9 cellular contexts compared by ENCODE assay signal in genomic region chr21:29342394-29342957, GRCh38. TPM values are rescaled to one million over a fixed set of nuclear protein-coding genes. Genes with fewer than 3 reads are reported as not detected.
DNase-seq lines count a peak whose midpoint lies in the region; ATAC-seq and TF ChIP-seq lines count a peak whose summit lies in the region.
"Had no signal": no experiment of that assay in that cellular context is flagged by ENCODE, and none has a peak within 500 bp of the region (broad histone marks: within the 10 kb centered on the region; RNA-seq: fewer than 3 reads in every experiment).

No MANE protein-coding gene starts in this region.

- H3K36me3 ChIP-seq in SJCRH30 = peaks cover 12% of the 10 kb centered on the region

- no peak for TF ChIP-seq CTCF in epithelial cell of esophagus (IDR thresholded peaks at IDR 0.05; ENCODE audit: insufficient read depth, low read depth, low read length, missing control alignments)

- H3K4me3 ChIP-seq in epithelial cell of esophagus (ENCODE audit: low read length) (no peak overlapping the region), SJCRH30 (no peak overlapping the region)

- peak; percentile 46 for ATAC-seq in GM21786 (IDR thresholded peaks at IDR 0.05; ENCODE audit: unreplicated experiment)
- ATAC-seq in SK-N-SH treated with all-trans-retinoic acid at 6 μM for 48 hours = peak; percentile 94
- ATAC-seq in GM18505 (IDR thresholded peaks at IDR 0.05; ENCODE audit: unreplicated experiment) = no peak

- no peaks in the 10 kb centered on the region for H3K4me1 ChIP-seq in SJCRH30

- no peaks in the 10 kb centered on the region for H3K9me3 ChIP-seq in SJCRH30 (replicated peaks)

- no peaks in the 10 kb centered on the region for H3K27me3 ChIP-seq in SJCRH30
- H3K27me3 ChIP-seq: dorsolateral prefrontal cortex had no signal

- DNase-seq in Ammon's horn (ENCODE audit: low spot score) = peak; percentile 45
- DNase-seq in epithelial cell of esophagus (ENCODE audit: low read depth) = peak; percentile 93
- peak; percentile 85 for DNase-seq in pulmonary artery endothelial cell (ENCODE audit: low read depth, low spot score)
- DNase-seq in SJCRH30 = no peak
- no peak for DNase-seq in SIG-M5 treated with dmso at 0.1 percent for 504 hours (lab: John Stamatoyannopoulos, UW; ENCODE audit: unreplicated experiment)

- TF ChIP-seq POLR2A in GM18505 (IDR thresholded peaks at IDR 0.05; ENCODE audit: borderline replicate concordance, extremely low read depth, insufficient read depth, insufficient read length) = no peak

- H3K27ac ChIP-seq in SJCRH30 = no peak overlapping the region

TF ChIP-seq in SK-N-SH treated with all-trans-retinoic acid at 6 μM for 48 hours, 23 proteins besides CTCF, POLR2A, EP300 and RAD21:
- 0 out of 2 replicates have a peak, but pooled peaks have one; percentile 72 for TF ChIP-seq SNAI2 (CRISPR knock-in tag; IDR thresholded peaks at IDR 0.05)
- TF ChIP-seq ISL1 (CRISPR knock-in tag; IDR thresholded peaks at IDR 0.05) = peak; percentile 49
- TF ChIP-seq OSR1 (CRISPR knock-in tag; IDR thresholded peaks at IDR 0.05) = 0 out of 2 replicates have a peak, but pooled peaks have one; percentile 16
- TF ChIP-seq CREB5 (CRISPR knock-in tag; IDR thresholded peaks at IDR 0.05; ENCODE audit: low read depth) = no peak

RNA-seq across cellular contexts. Expression of gene BACH1, which starts 43.8 kb away (rescaled TPM):
- total RNA-seq in pulmonary artery endothelial cell = 23.3 and 27.3 TPM in 2 replicates
- total RNA-seq in SJCRH30 (2014; rRNA removed; shearing (Covaris generic)) = 62.3 and 91.1 TPM in 2 replicates

Comparison
In these comparisons a context has a peak if more than half of its experiments do, and no peak if none do; other contexts are left out.
1. DNase-seq: peak in Ammon's horn (single experiment), epithelial cell of esophagus (single experiment) and pulmonary artery endothelial cell (single experiment); none in SJCRH30 (0 of 2) and SIG-M5 treated with dmso at 0.1 percent for 504 hours (single experiment).